In the genomic region with DNA sequence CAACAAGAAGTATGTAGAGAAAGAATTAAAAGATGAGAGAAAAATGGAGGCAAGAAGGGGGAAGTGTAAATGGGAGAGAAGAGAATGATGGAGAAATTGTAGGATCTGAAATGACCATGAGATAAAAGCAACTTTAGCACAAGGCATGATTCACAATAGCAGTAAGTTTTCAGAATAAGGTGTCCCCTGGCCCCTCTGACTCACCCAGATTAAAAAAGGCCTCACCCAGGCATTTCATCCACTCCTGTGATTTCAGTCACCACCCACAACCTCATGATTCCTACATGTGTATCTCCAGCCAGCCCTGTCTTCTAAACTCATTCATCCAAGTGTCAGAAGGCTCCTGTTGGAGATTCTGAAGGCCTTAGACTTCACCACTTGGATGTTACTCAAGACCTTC, we compare ENCODE assay signal across 1 cellular context.
TF ChIP-seq lines count a peak whose summit lies in the region.

No MANE protein-coding gene starts in this region.

TF ChIP-seq in GM12878, 131 proteins besides CTCF, POLR2A, EP300 and RAD21 (continued from another document and continues in another):
- TF ChIP-seq, protein P1, sequence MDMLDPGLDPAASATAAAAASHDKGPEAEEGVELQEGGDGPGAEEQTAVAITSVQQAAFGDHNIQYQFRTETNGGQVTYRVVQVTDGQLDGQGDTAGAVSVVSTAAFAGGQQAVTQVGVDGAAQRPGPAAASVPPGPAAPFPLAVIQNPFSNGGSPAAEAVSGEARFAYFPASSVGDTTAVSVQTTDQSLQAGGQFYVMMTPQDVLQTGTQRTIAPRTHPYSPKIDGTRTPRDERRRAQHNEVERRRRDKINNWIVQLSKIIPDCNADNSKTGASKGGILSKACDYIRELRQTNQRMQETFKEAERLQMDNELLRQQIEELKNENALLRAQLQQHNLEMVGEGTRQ (IDR thresholded peaks at IDR 0.05; ENCODE audit: borderline replicate concordance, low read depth, low read length), result no peak
- TF ChIP-seq TBL1XR1 (IDR thresholded peaks at IDR 0.05; ENCODE audit: low read depth, low read length) (no peak), FOXK2 (IDR thresholded peaks at IDR 0.05) (no peak), RB1 (IDR thresholded peaks at IDR 0.05; ENCODE audit: borderline replicate concordance) (no peak), TAF1 (IDR thresholded peaks at IDR 0.05; ENCODE audit: borderline replicate concordance, low read depth, low read length) (no peak), SUZ12 (IDR thresholded peaks at IDR 0.05; ENCODE audit: unreplicated experiment) (no peak), ASH2L (IDR thresholded peaks at IDR 0.05; ENCODE audit: borderline replicate concordance, low read depth) (no peak), ETV6 (conservative IDR thresholded peaks at IDR 0.05 in 1 of 2, IDR thresholded peaks at IDR 0.05 in 1 of 2; ENCODE audit: borderline replicate concordance in 1 of 2, low read depth in 1 of 2) (peak in 1 of 2 experiments; percentile 59; a peak in 2 of 4 replicates), IKZF2 (IDR thresholded peaks at IDR 0.05) (peak; percentile 9 to 26; a peak in 1 of 4 replicates), MYB (IDR thresholded peaks at IDR 0.05; ENCODE audit: borderline replicate concordance, low read depth, low read length) (no peak), SUPT20H (IDR thresholded peaks at IDR 0.05; ENCODE audit: borderline replicate concordance, control insufficient read depth, low read depth, low read length) (no peak), RCOR1 (conservative IDR thresholded peaks at IDR 0.05; ENCODE audit: low read depth, low read length) (no peak), HDAC2 (IDR thresholded peaks at IDR 0.05) (no peak), RAD51 (IDR thresholded peaks at IDR 0.05) (no peak), BCL11A (IDR thresholded peaks at IDR 0.05; ENCODE audit: low read depth, low read length) (0 out of 2 replicates have a peak, but pooled peaks have one; percentile 58), NFIC (IDR thresholded peaks at IDR 0.05; ENCODE audit: low read depth, low read length) (peak; percentile 72; the same call in 1 of the 2 replicates), JUNB (IDR thresholded peaks at IDR 0.05) (peak; percentile 91), GABPA (IDR thresholded peaks at IDR 0.05; ENCODE audit: low read depth) (no peak), SREBF2 (IDR thresholded peaks at IDR 0.05; ENCODE audit: low read length) (no peak), SMARCA5 (IDR thresholded peaks at IDR 0.05) (no peak), CREM (IDR thresholded peaks at IDR 0.05; ENCODE audit: low read depth) (peak; percentile 37; the same call in 1 of the 2 replicates), BRCA1 (IDR thresholded peaks at IDR 0.05; ENCODE audit: low read depth, low read length) (no peak), ZNF274 (IDR thresholded peaks at IDR 0.05; ENCODE audit: insufficient read depth, insufficient read length) (no peak), ZZZ3 (IDR thresholded peaks at IDR 0.05; ENCODE audit: control insufficient read depth, insufficient read length, low read depth) (no peak), NFXL1 (IDR thresholded peaks at IDR 0.05; ENCODE audit: borderline replicate concordance) (no peak), NBN (IDR thresholded peaks at IDR 0.05) (no peak), CBX3 (IDR thresholded peaks at IDR 0.05; ENCODE audit: borderline replicate concordance, low read depth) (no peak), CEBPB (IDR thresholded peaks at IDR 0.05; ENCODE audit: borderline replicate concordance in 1 of 2, low read depth in 2 of 2, low read length in 2 of 2) (peak in 1 of 2 experiments; percentile 13; a peak in 1 of 4 replicates), KDM1A (IDR thresholded peaks at IDR 0.05; ENCODE audit: borderline replicate concordance) (no peak)
- TF ChIP-seq, protein P2, sequence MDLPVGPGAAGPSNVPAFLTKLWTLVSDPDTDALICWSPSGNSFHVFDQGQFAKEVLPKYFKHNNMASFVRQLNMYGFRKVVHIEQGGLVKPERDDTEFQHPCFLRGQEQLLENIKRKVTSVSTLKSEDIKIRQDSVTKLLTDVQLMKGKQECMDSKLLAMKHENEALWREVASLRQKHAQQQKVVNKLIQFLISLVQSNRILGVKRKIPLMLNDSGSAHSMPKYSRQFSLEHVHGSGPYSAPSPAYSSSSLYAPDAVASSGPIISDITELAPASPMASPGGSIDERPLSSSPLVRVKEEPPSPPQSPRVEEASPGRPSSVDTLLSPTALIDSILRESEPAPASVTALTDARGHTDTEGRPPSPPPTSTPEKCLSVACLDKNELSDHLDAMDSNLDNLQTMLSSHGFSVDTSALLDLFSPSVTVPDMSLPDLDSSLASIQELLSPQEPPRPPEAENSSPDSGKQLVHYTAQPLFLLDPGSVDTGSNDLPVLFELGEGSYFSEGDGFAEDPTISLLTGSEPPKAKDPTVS (IDR thresholded peaks at IDR 0.05; ENCODE audit: low read depth, low read length), result no peak
- TF ChIP-seq, protein P3, sequence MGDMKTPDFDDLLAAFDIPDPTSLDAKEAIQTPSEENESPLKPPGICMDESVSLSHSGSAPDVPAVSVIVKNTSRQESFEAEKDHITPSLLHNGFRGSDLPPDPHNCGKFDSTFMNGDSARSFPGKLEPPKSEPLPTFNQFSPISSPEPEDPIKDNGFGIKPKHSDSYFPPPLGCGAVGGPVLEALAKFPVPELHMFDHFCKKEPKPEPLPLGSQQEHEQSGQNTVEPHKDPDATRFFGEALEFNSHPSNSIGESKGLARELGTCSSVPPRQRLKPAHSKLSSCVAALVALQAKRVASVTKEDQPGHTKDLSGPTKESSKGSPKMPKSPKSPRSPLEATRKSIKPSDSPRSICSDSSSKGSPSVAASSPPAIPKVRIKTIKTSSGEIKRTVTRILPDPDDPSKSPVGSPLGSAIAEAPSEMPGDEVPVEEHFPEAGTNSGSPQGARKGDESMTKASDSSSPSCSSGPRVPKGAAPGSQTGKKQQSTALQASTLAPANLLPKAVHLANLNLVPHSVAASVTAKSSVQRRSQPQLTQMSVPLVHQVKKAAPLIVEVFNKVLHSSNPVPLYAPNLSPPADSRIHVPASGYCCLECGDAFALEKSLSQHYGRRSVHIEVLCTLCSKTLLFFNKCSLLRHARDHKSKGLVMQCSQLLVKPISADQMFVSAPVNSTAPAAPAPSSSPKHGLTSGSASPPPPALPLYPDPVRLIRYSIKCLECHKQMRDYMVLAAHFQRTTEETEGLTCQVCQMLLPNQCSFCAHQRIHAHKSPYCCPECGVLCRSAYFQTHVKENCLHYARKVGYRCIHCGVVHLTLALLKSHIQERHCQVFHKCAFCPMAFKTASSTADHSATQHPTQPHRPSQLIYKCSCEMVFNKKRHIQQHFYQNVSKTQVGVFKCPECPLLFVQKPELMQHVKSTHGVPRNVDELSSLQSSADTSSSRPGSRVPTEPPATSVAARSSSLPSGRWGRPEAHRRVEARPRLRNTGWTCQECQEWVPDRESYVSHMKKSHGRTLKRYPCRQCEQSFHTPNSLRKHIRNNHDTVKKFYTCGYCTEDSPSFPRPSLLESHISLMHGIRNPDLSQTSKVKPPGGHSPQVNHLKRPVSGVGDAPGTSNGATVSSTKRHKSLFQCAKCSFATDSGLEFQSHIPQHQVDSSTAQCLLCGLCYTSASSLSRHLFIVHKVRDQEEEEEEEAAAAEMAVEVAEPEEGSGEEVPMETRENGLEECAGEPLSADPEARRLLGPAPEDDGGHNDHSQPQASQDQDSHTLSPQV (IDR thresholded peaks at IDR 0.05), result no peak
- TF ChIP-seq, protein P4, sequence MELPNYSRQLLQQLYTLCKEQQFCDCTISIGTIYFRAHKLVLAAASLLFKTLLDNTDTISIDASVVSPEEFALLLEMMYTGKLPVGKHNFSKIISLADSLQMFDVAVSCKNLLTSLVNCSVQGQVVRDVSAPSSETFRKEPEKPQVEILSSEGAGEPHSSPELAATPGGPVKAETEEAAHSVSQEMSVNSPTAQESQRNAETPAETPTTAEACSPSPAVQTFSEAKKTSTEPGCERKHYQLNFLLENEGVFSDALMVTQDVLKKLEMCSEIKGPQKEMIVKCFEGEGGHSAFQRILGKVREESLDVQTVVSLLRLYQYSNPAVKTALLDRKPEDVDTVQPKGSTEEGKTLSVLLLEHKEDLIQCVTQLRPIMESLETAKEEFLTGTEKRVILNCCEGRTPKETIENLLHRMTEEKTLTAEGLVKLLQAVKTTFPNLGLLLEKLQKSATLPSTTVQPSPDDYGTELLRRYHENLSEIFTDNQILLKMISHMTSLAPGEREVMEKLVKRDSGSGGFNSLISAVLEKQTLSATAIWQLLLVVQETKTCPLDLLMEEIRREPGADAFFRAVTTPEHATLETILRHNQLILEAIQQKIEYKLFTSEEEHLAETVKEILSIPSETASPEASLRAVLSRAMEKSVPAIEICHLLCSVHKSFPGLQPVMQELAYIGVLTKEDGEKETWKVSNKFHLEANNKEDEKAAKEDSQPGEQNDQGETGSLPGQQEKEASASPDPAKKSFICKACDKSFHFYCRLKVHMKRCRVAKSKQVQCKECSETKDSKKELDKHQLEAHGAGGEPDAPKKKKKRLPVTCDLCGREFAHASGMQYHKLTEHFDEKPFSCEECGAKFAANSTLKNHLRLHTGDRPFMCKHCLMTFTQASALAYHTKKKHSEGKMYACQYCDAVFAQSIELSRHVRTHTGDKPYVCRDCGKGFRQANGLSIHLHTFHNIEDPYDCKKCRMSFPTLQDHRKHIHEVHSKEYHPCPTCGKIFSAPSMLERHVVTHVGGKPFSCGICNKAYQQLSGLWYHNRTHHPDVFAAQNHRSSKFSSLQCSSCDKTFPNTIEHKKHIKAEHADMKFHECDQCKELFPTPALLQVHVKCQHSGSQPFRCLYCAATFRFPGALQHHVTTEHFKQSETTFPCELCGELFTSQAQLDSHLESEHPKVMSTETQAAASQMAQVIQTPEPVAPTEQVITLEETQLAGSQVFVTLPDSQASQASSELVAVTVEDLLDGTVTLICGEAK (IDR thresholded peaks at IDR 0.05; ENCODE audit: borderline replicate concordance), result no peak
- TF ChIP-seq, protein P5, sequence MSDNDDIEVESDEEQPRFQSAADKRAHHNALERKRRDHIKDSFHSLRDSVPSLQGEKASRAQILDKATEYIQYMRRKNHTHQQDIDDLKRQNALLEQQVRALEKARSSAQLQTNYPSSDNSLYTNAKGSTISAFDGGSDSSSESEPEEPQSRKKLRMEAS (IDR thresholded peaks at IDR 0.05; ENCODE audit: low read depth, low read length), result no peak
- TF ChIP-seq, protein P6, sequence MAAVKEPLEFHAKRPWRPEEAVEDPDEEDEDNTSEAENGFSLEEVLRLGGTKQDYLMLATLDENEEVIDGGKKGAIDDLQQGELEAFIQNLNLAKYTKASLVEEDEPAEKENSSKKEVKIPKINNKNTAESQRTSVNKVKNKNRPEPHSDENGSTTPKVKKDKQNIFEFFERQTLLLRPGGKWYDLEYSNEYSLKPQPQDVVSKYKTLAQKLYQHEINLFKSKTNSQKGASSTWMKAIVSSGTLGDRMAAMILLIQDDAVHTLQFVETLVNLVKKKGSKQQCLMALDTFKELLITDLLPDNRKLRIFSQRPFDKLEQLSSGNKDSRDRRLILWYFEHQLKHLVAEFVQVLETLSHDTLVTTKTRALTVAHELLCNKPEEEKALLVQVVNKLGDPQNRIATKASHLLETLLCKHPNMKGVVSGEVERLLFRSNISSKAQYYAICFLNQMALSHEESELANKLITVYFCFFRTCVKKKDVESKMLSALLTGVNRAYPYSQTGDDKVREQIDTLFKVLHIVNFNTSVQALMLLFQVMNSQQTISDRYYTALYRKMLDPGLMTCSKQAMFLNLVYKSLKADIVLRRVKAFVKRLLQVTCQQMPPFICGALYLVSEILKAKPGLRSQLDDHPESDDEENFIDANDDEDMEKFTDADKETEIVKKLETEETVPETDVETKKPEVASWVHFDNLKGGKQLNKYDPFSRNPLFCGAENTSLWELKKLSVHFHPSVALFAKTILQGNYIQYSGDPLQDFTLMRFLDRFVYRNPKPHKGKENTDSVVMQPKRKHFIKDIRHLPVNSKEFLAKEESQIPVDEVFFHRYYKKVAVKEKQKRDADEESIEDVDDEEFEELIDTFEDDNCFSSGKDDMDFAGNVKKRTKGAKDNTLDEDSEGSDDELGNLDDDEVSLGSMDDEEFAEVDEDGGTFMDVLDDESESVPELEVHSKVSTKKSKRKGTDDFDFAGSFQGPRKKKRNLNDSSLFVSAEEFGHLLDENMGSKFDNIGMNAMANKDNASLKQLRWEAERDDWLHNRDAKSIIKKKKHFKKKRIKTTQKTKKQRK (IDR thresholded peaks at IDR 0.05; ENCODE audit: low read depth, low read length), result no peak
- TF ChIP-seq, protein P7, sequence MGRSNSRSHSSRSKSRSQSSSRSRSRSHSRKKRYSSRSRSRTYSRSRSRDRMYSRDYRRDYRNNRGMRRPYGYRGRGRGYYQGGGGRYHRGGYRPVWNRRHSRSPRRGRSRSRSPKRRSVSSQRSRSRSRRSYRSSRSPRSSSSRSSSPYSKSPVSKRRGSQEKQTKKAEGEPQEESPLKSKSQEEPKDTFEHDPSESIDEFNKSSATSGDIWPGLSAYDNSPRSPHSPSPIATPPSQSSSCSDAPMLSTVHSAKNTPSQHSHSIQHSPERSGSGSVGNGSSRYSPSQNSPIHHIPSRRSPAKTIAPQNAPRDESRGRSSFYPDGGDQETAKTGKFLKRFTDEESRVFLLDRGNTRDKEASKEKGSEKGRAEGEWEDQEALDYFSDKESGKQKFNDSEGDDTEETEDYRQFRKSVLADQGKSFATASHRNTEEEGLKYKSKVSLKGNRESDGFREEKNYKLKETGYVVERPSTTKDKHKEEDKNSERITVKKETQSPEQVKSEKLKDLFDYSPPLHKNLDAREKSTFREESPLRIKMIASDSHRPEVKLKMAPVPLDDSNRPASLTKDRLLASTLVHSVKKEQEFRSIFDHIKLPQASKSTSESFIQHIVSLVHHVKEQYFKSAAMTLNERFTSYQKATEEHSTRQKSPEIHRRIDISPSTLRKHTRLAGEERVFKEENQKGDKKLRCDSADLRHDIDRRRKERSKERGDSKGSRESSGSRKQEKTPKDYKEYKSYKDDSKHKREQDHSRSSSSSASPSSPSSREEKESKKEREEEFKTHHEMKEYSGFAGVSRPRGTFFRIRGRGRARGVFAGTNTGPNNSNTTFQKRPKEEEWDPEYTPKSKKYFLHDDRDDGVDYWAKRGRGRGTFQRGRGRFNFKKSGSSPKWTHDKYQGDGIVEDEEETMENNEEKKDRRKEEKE (IDR thresholded peaks at IDR 0.05), result no peak
